17 cellular contexts compared by ENCODE assay signal in genomic region chr3:31785734-31786133, GRCh38.
DNase-seq lines count a peak whose midpoint lies in the region; ATAC-seq and TF ChIP-seq lines count a peak whose summit lies in the region.
"Had no signal": no experiment of that assay in that cellular context is flagged by ENCODE, and none has a peak within 500 bp of the region (broad histone marks: within the 10 kb centered on the region; RNA-seq: fewer than 3 reads in every experiment).

No MANE protein-coding gene starts in this region.

- H3K27me3 ChIP-seq in uterus = no peaks in the 10 kb centered on the region
- no peaks in the 10 kb centered on the region for H3K27me3 ChIP-seq in CD4-positive, alpha-beta memory T cell (ENCODE audit: insufficient read depth, low read length)
- H3K27me3 ChIP-seq: BE2C had no signal

- peak overlapping the region; percentile 45 to 72 for H3K27ac ChIP-seq in uterus
- no peak overlapping the region for H3K27ac ChIP-seq in CD4-positive, alpha-beta memory T cell (ENCODE audit: low read depth, low read length)
- H3K27ac ChIP-seq: GM23248 had no signal

- H3K9me3 ChIP-seq in uterus = no peaks in the 10 kb centered on the region
- no peaks in the 10 kb centered on the region for H3K9me3 ChIP-seq in CD4-positive, alpha-beta memory T cell (ENCODE audit: control insufficient read depth in 1 of 2, low read length in 2 of 2)
- H3K9me3 ChIP-seq: BE2C, Caco-2, HAP-1 had no signal

- no peak overlapping the region for H3K4me3 Mint-ChIP-seq in activated B cell treated with CpG ODN at 0.5 μM for 24 hours
- no peak overlapping the region for H3K4me3 Mint-ChIP-seq in osteocyte (ENCODE audit: unreplicated experiment)
- H3K4me3 Mint-ChIP-seq in CD4-positive, alpha-beta memory T cell = no peak overlapping the region
- H3K4me3 Mint-ChIP-seq: CD4-positive, CD25-positive, alpha-beta regulatory T cell had no signal

- H3K27me3 Mint-ChIP-seq in activated B cell treated with CpG ODN at 0.5 μM for 24 hours (no peaks in the 10 kb centered on the region), osteocyte (ENCODE audit: unreplicated experiment) (no peaks in the 10 kb centered on the region)
- peaks cover 0 to 5% of the 10 kb centered on the region in 2 donors for H3K27me3 Mint-ChIP-seq in CD4-positive, alpha-beta memory T cell
- H3K27me3 Mint-ChIP-seq: IgD-negative memory B cell had no signal

- peaks cover 48% of the 10 kb centered on the region for H3K36me3 Mint-ChIP-seq in activated B cell treated with CpG ODN at 0.5 μM for 24 hours (ENCODE audit: low read depth)
- no peaks in the 10 kb centered on the region for H3K36me3 Mint-ChIP-seq in osteocyte (ENCODE audit: unreplicated experiment)
- H3K36me3 Mint-ChIP-seq in CD4-positive, alpha-beta memory T cell = no peaks in the 10 kb centered on the region
- H3K36me3 Mint-ChIP-seq: CD4-positive, CD25-positive, alpha-beta regulatory T cell had no signal

- no peaks in the 10 kb centered on the region for H3K36me3 ChIP-seq in uterus
- no peaks in the 10 kb centered on the region for H3K36me3 ChIP-seq in CD4-positive, alpha-beta memory T cell (ENCODE audit: insufficient read depth, low read length)
- H3K36me3 ChIP-seq: BE2C, HAP-1 had no signal

- no peak for TF ChIP-seq CTCF in activated B cell treated with CpG ODN at 0.5 μM for 24 hours (IDR thresholded peaks at IDR 0.05)
- no peak for TF ChIP-seq CTCF in osteocyte (IDR thresholded peaks at IDR 0.05)
- no peak for TF ChIP-seq CTCF in uterus (IDR thresholded peaks at IDR 0.05)

- H3K4me1 ChIP-seq in uterus = no peaks in the 10 kb centered on the region
- no peaks in the 10 kb centered on the region for H3K4me1 ChIP-seq in CD4-positive, alpha-beta memory T cell (ENCODE audit: insufficient read depth, low read length)
- H3K4me1 ChIP-seq: BE2C, Caco-2, HAP-1 had no signal

- peaks cover 29% of the 10 kb centered on the region for H3K4me1 Mint-ChIP-seq in activated B cell treated with CpG ODN at 0.5 μM for 24 hours
- peaks cover 5% of the 10 kb centered on the region for H3K4me1 Mint-ChIP-seq in osteocyte (ENCODE audit: unreplicated experiment)
- H3K4me1 Mint-ChIP-seq in CD4-positive, alpha-beta memory T cell = no peaks in the 10 kb centered on the region
- H3K4me1 Mint-ChIP-seq: CD4-positive, CD25-positive, alpha-beta regulatory T cell had no signal

- H3K9me3 Mint-ChIP-seq in activated B cell treated with CpG ODN at 0.5 μM for 24 hours (peaks cover 5% of the 10 kb centered on the region), osteocyte (ENCODE audit: unreplicated experiment) (peaks cover 14% of the 10 kb centered on the region)
- H3K9me3 Mint-ChIP-seq in CD4-positive, alpha-beta memory T cell = no peaks in the 10 kb centered on the region
- H3K9me3 Mint-ChIP-seq: IgD-negative memory B cell had no signal

- ATAC-seq in activated B cell treated with CpG ODN at 0.5 μM for 24 hours (ENCODE audit: low read depth) = no peak
- ATAC-seq in esophagus mucosa = peak; percentile 52
- ATAC-seq: HepG2 had no signal

- no peak for DNase-seq in activated B cell treated with CpG ODN at 0.5 μM for 24 hours
- DNase-seq in osteocyte (ENCODE audit: extremely low spot score, unreplicated experiment) = peak; percentile 11
- DNase-seq in uterus = no peak
- no peak for DNase-seq in NCI-H82 treated with DMSO at 0.1 percent for 48 hours (lab: John Stamatoyannopoulos, UW; ENCODE audit: unreplicated experiment)
- DNase-seq in NCI-H510A (lab: John Stamatoyannopoulos, UW) = no peak
- DNase-seq in SW480 (ENCODE audit: low spot score) = no peak
- no peak for DNase-seq in CD4-positive, alpha-beta memory T cell
- DNase-seq: ACHN; BE2C; C1 segment of cervical spinal cord; Caco-2; CD4-positive, CD25-positive, alpha-beta regulatory T cell; GM23248 had no signal

- TF ChIP-seq POLR2A in uterus (IDR thresholded peaks at IDR 0.05) = no peak

- intact Hi-C loops in activated B cell treated with CpG ODN at 0.5 μM for 24 hours (cut with micrococcal nuclease) (no loop called here), uterus (cut with DNase I; ENCODE audit: low total_unique reads) (no loop called here)
- intact Hi-C loops in CD4-positive, alpha-beta memory T cell (cut with micrococcal nuclease) = no loop called here

- POLR2A ChIA-PET in activated B cell treated with CpG ODN at 0.5 μM for 24 hours (lab: Charles Lee) = no interaction called here
- POLR2A ChIA-PET in CD4-positive, alpha-beta memory T cell (lab: Charles Lee; ENCODE audit: partially characterized antibody) = no interaction called here

- no peak overlapping the region for H3K4me3 ChIP-seq in uterus
- no peak overlapping the region for H3K4me3 ChIP-seq in CD4-positive, alpha-beta memory T cell (ENCODE audit: low read length in 2 of 2)
- H3K4me3 ChIP-seq: GM23248, HAP-1 had no signal

- CTCF ChIA-PET in activated B cell treated with CpG ODN at 0.5 μM for 24 hours (lab: Charles Lee) = no interaction called here
- CTCF ChIA-PET in CD4-positive, alpha-beta memory T cell (lab: Charles Lee; ENCODE audit: partially characterized antibody) = no interaction called here

- H3K27ac Mint-ChIP-seq in activated B cell treated with CpG ODN at 0.5 μM for 24 hours = peak overlapping the region; percentile 46
- H3K27ac Mint-ChIP-seq in osteocyte (ENCODE audit: unreplicated experiment) = no peak overlapping the region
- no peak overlapping the region for H3K27ac Mint-ChIP-seq in CD4-positive, alpha-beta memory T cell
- H3K27ac Mint-ChIP-seq: CD4-positive, CD25-positive, alpha-beta regulatory T cell had no signal
